ENCODE assay signal across 29 cellular contexts in genomic region chr21:29338256-29338655, GRCh38.
"Had no signal": no experiment of that assay in that cellular context is flagged by ENCODE, and none has a peak within 500 bp of the region (broad histone marks: within the 10 kb centered on the region; RNA-seq: fewer than 3 reads in every experiment).

No MANE protein-coding gene starts in this region.

- FAIRE-seq: astrocyte, bronchial epithelial cell, frontal cortex had no signal

- H3K4me3 ChIP-seq: coronary artery, dorsolateral prefrontal cortex had no signal

- ATAC-seq: activated CD4-positive, CD25-positive, alpha-beta regulatory T cell treated with anti-CD3 and anti-CD28 coated beads, Interleukin-2, amount 50 U/mL, for 24 hours; activated CD8-positive, alpha-beta T cell treated with anti-CD3 and anti-CD28 coated beads for 36 hours; activated naive CD8-positive, alpha-beta T cell treated with anti-CD3 and anti-CD28 coated beads, Interleukin-2, amount 50 U/mL, for 24 hours; activated T-cell treated with anti-CD3 and anti-CD28 coated beads, Interleukin-2, amount 50 U/mL, for 4 hours; activated T-helper 17 cell treated with anti-CD3 and anti-CD28 coated beads, Interleukin-2, amount 50 U/mL, for 72 hours; esophagus mucosa; T-helper 17 cell had no signal

- DNase-seq: activated B cell treated with CpG ODN at 0.5 μM for 24 hours; activated CD4-positive, alpha-beta T cell treated with anti-CD3 and anti-CD28 coated beads for 48 hours; activated CD4-positive, alpha-beta T cell treated with anti-CD3 and anti-CD28 coated beads, Interleukin-2, amount 50 U/mL, for 1 hour; activated CD4-positive, alpha-beta T cell treated with anti-CD3 and anti-CD28 coated beads, Interleukin-2, amount 50 U/mL, for 48 hours; activated CD8-positive, alpha-beta memory T cell treated with anti-CD3 and anti-CD28 coated beads for 24 hours; activated CD8-positive, alpha-beta T cell treated with anti-CD3 and anti-CD28 coated beads for 36 hours; activated effector memory CD4-positive, alpha-beta T cell treated with Interleukin-2 at 50 U/mL for 16 hours; activated gamma-delta T cell treated with Interleukin-2 at 50 U/mL for 16 hours; activated naive CD4-positive, alpha-beta T cell treated with Interleukin-2 at 50 U/mL for 16 hours; activated naive CD8-positive, alpha-beta T cell treated with anti-CD3 and anti-CD28 coated beads for 36 hours; activated naive CD8-positive, alpha-beta T cell treated with anti-CD3 and anti-CD28 coated beads, Interleukin-2, amount 50 U/mL, for 24 hours; activated T-cell treated with anti-CD3 and anti-CD28 coated beads, Interleukin-2, amount 50 U/mL, for 4 hours; anterior cingulate cortex; brain microvascular endothelial cell; dorsolateral prefrontal cortex; effector memory CD4-positive, alpha-beta T cell; endodermal cell; foreskin fibroblast; T-helper 1 cell; T-helper 17 cell; T1000; WERI-Rb-1 had no signal

- H3K27ac ChIP-seq: brain microvascular endothelial cell, coronary artery, dorsolateral prefrontal cortex, WERI-Rb-1 had no signal

- H3K27me3 ChIP-seq: brain microvascular endothelial cell, dorsolateral prefrontal cortex had no signal
